Comparison of ENCODE assay signal across 10 cellular contexts in the genomic region with DNA sequence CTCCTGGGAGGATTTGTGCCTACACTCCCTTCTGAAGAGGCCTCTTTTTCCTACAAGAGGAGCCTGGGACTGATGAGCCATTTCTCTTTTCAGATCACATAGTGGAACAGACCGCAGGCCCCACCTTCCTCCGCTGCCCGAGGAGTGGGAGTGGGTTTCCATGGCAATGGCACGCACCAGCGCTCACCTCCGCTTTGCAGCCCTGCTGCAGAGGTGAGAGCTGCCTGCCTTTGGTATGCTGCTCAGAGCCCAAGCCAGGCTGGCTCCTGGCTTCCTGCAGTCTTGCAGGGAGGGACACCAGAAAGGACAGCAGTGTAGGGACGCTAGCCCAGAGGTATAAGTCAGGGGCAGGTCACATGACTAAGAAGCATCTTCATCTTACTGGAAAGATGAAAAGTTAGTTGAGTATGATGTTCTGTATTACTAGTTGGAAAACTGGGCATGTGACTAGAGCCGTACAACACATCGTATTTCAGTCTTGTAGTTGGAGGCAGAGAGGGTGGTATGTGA. TPM values are rescaled to one million over a fixed set of nuclear protein-coding genes. Genes with fewer than 3 reads are reported as not detected.
DNase-seq lines count a peak whose midpoint lies in the region; ATAC-seq and TF ChIP-seq lines count a peak whose summit lies in the region.
"Had no signal": no experiment of that assay in that cellular context is flagged by ENCODE, and none has a peak within 500 bp of the region (broad histone marks: within the 10 kb centered on the region; RNA-seq: fewer than 3 reads in every experiment).

No MANE protein-coding gene starts in this region.

- H4K91ac ChIP-seq in mesenchymal stem cell (ENCODE audit: low read length): no peak overlapping the region

- CTCF ChIA-PET in PC-9 (lab: Charles Lee): interaction anchor here (0.6 kb wide), 1 partner anchor 335 kb away, joined by 4 read pairs; no protein-coding TSS in a partner anchor

- no peak overlapping the region for H3K23ac ChIP-seq in mesenchymal stem cell (ENCODE audit: low read length in 2 of 2)

- TF ChIP-seq POLR2A in Peyer's patch (IDR thresholded peaks at IDR 0.05): no peak

- H3K18ac ChIP-seq in mesenchymal stem cell (ENCODE audit: low read depth in 1 of 2, low read length in 2 of 2): no peak overlapping the region

- H3K27me3 Mint-ChIP-seq in activated T-helper 2 cell treated with anti-CD3 and anti-CD28 coated beads, Interferon-gamma antibody, Interleukin-2, Interleukin-4, amounts not matched to agents 10 μg/mL and 5 μg/mL and 100 μg/mL, durations not matched to agents 14 hours and 24 hours and 36 hours (ENCODE audit: low read depth): no peaks in the 10 kb centered on the region

- no peak overlapping the region for H3K14ac ChIP-seq in mesenchymal stem cell (ENCODE audit: low read length in 2 of 2)

- no peak overlapping the region for H2BK12ac ChIP-seq in mesenchymal stem cell (ENCODE audit: low read length in 2 of 2)

- intact Hi-C loops in PC-9 (cut with micrococcal nuclease; ENCODE audit: unreplicated experiment): no loop called here
- intact Hi-C loops in activated T-helper 2 cell treated with anti-CD3 and anti-CD28 coated beads, Interferon-gamma antibody, Interleukin-2, Interleukin-4, amounts not matched to agents 10 μg/mL and 5 μg/mL and 100 μg/mL, durations not matched to agents 14 hours and 24 hours and 36 hours (cut with micrococcal nuclease): loop anchor here (10.0 kb wide), 2 partner anchors 411 to 1111 kb away; partner anchors contain the start of gene GABRB2

- POLR2A ChIA-PET in PC-9 (lab: Charles Lee; ENCODE audit: unreplicated experiment): no interaction called here

- H3K9me3 ChIP-seq in Peyer's patch: no peaks in the 10 kb centered on the region
- H3K9me3 ChIP-seq in mesenchymal stem cell (ENCODE audit: control insufficient read depth, low read length): no peaks in the 10 kb centered on the region
- no peaks in the 10 kb centered on the region for H3K9me3 ChIP-seq in PC-9 (ENCODE audit: insufficient read depth, low read depth)
- H3K9me3 ChIP-seq: HAP-1 had no signal

- no peak overlapping the region for H3K9ac ChIP-seq in mesenchymal stem cell (ENCODE audit: low read length)

- no peak overlapping the region for H2AK5ac ChIP-seq in mesenchymal stem cell (ENCODE audit: low read length, severe bottlenecking)

- H2BK5ac ChIP-seq in mesenchymal stem cell (ENCODE audit: low read depth, low read length, poor library complexity, severe bottlenecking): no peak overlapping the region

- H3K36me3 ChIP-seq in Peyer's patch (no peaks in the 10 kb centered on the region), mesenchymal stem cell (ENCODE audit: control insufficient read depth in 1 of 2, insufficient read depth in 2 of 2, low read depth in 1 of 2, low read length in 2 of 2) (peaks cover 0 to 7% of the 10 kb centered on the region in 2 experiments), PC-9 (ENCODE audit: low read depth) (peaks cover 1% of the 10 kb centered on the region; the same call in 1 of the 2 replicates)

- H3K9me3 Mint-ChIP-seq in activated T-helper 2 cell treated with anti-CD3 and anti-CD28 coated beads, Interferon-gamma antibody, Interleukin-2, Interleukin-4, amounts not matched to agents 10 μg/mL and 5 μg/mL and 100 μg/mL, durations not matched to agents 14 hours and 24 hours and 36 hours: no peaks in the 10 kb centered on the region
- H3K9me3 Mint-ChIP-seq: activated naive CD8-positive, alpha-beta T cell treated with anti-CD3 and anti-CD28 coated beads, Interleukin-2, amount 10 ng/mL, durations not matched to agents 7 days and 5 days had no signal

- H2BK15ac ChIP-seq in mesenchymal stem cell (ENCODE audit: low read depth, poor library complexity, severe bottlenecking): no peak overlapping the region

- H3K4me2 ChIP-seq in mesenchymal stem cell (ENCODE audit: low read length, poor library complexity, severe bottlenecking): peak overlapping the region; percentile 12
- no peak overlapping the region for H3K4me2 ChIP-seq in PC-9

- TF ChIP-seq CTCF in Peyer's patch (IDR thresholded peaks at IDR 0.05) (no peak), PC-9 (conservative IDR thresholded peaks at IDR 0.05) (no peak)

- peaks cover 26% of the 10 kb centered on the region for H3K4me1 Mint-ChIP-seq in activated T-helper 2 cell treated with anti-CD3 and anti-CD28 coated beads, Interferon-gamma antibody, Interleukin-2, Interleukin-4, amounts not matched to agents 10 μg/mL and 5 μg/mL and 100 μg/mL, durations not matched to agents 14 hours and 24 hours and 36 hours (ENCODE audit: low read depth)

- peaks cover 15% of the 10 kb centered on the region for H3K36me3 Mint-ChIP-seq in activated T-helper 2 cell treated with anti-CD3 and anti-CD28 coated beads, Interferon-gamma antibody, Interleukin-2, Interleukin-4, amounts not matched to agents 10 μg/mL and 5 μg/mL and 100 μg/mL, durations not matched to agents 14 hours and 24 hours and 36 hours (ENCODE audit: low read depth)

- DNase-seq in DMS79 treated with DMSO at 0.1 percent for 48 hours (lab: John Stamatoyannopoulos, UW): peak; percentile 63
- DNase-seq in Peyer's patch: peak in 2 of 3 donors; percentile 81 to 82
- no peak for DNase-seq in mesenchymal stem cell
- DNase-seq in substantia nigra (lab: John Stamatoyannopoulos, UW): no peak
- DNase-seq in PC-9: no peak
- no peak for DNase-seq in activated T-helper 2 cell treated with anti-CD3 and anti-CD28 coated beads, Interferon-gamma antibody, Interleukin-2, Interleukin-4, amounts not matched to agents 10 μg/mL and 5 μg/mL and 100 μg/mL, durations not matched to agents 14 hours and 24 hours and 36 hours (ENCODE audit: low spot score)
- DNase-seq: activated naive CD8-positive, alpha-beta T cell treated with anti-CD3 and anti-CD28 coated beads, Interleukin-2, amount 10 ng/mL, durations not matched to agents 7 days and 5 days had no signal

- H3K4me1 ChIP-seq in Peyer's patch (peaks cover 0 to 9% (median 0%) of the 10 kb centered on the region in 4 donors), mesenchymal stem cell (ENCODE audit: control insufficient read depth, insufficient read depth, low read depth, low read length) (peaks cover 14% of the 10 kb centered on the region), PC-9 (replicated peaks; ENCODE audit: insufficient read depth) (peaks cover 6% of the 10 kb centered on the region; the same call in 1 of the 2 replicates)

- H2AFZ ChIP-seq in mesenchymal stem cell (ENCODE audit: low read depth, low read length) (no peak overlapping the region), PC-9 (no peak overlapping the region)

- 64% methylated on average over 9 of the region's 9 CpGs for WGBS in mesenchymal stem cell

- H3K4me3 ChIP-seq in Peyer's patch (no peak overlapping the region), mesenchymal stem cell (ENCODE audit: insufficient read depth in 1 of 2, low read depth in 1 of 2, low read length in 2 of 2) (no peak overlapping the region), PC-9 (no peak overlapping the region)
- H3K4me3 ChIP-seq: HAP-1 had no signal

- no peak overlapping the region for H3K27ac ChIP-seq in Peyer's patch
- H3K27ac ChIP-seq in mesenchymal stem cell (ENCODE audit: low read length, poor library complexity, severe bottlenecking): peak overlapping the region; percentile 65
- H3K27ac ChIP-seq in substantia nigra (ENCODE audit: low read depth, low read length, poor library complexity, severe bottlenecking): no peak overlapping the region
- no peak overlapping the region for H3K27ac ChIP-seq in PC-9

- no peak overlapping the region for H3K27ac Mint-ChIP-seq in activated T-helper 2 cell treated with anti-CD3 and anti-CD28 coated beads, Interferon-gamma antibody, Interleukin-2, Interleukin-4, amounts not matched to agents 10 μg/mL and 5 μg/mL and 100 μg/mL, durations not matched to agents 14 hours and 24 hours and 36 hours
- H3K27ac Mint-ChIP-seq: activated naive CD8-positive, alpha-beta T cell treated with anti-CD3 and anti-CD28 coated beads, Interleukin-2, amount 10 ng/mL, durations not matched to agents 7 days and 5 days had no signal

- no peaks in the 10 kb centered on the region for H3K79me1 ChIP-seq in mesenchymal stem cell (replicated peaks; ENCODE audit: low read length, poor library complexity, severe bottlenecking)

- H4K8ac ChIP-seq in mesenchymal stem cell (ENCODE audit: low read length): no peak overlapping the region

- ATAC-seq in GM19328 (IDR thresholded peaks at IDR 0.05; ENCODE audit: unreplicated experiment): peak; percentile 75
- peak; percentile 70 for ATAC-seq in HG03159 (IDR thresholded peaks at IDR 0.05; ENCODE audit: unreplicated experiment)

- BruUV-seq in PC-9 (replicated peaks; lab: Mats Ljungman, UMichigan): no TSS peak

- no peaks in the 10 kb centered on the region for H3K79me2 ChIP-seq in PC-9 (ENCODE audit: low read depth)

- H4K20me1 ChIP-seq in PC-9 (ENCODE audit: insufficient read depth): no peaks in the 10 kb centered on the region

- H3K27me3 ChIP-seq in Peyer's patch (no peaks in the 10 kb centered on the region), mesenchymal stem cell (ENCODE audit: control insufficient read depth in 1 of 2, insufficient read depth in 1 of 2, low read length in 2 of 2) (peaks cover 0 to 14% of the 10 kb centered on the region in 2 experiments), PC-9 (ENCODE audit: insufficient read depth, low read depth) (no peaks in the 10 kb centered on the region)

- no peak overlapping the region for H3K4me3 Mint-ChIP-seq in activated T-helper 2 cell treated with anti-CD3 and anti-CD28 coated beads, Interferon-gamma antibody, Interleukin-2, Interleukin-4, amounts not matched to agents 10 μg/mL and 5 μg/mL and 100 μg/mL, durations not matched to agents 14 hours and 24 hours and 36 hours (ENCODE audit: low read depth)
- H3K4me3 Mint-ChIP-seq: activated naive CD8-positive, alpha-beta T cell treated with anti-CD3 and anti-CD28 coated beads, Interleukin-2, amount 10 ng/mL, durations not matched to agents 7 days and 5 days had no signal

- H3K9me2 ChIP-seq in PC-9 (ENCODE audit: insufficient read depth): no peaks in the 10 kb centered on the region

- H2BK120ac ChIP-seq in mesenchymal stem cell (ENCODE audit: low read depth, low read length): no peak overlapping the region

- H3K4ac ChIP-seq in mesenchymal stem cell (ENCODE audit: low read depth in 1 of 2, low read length in 2 of 2): no peak overlapping the region

- 0 out of 2 replicates have a peak, but pooled peaks cover 3% of the 10 kb centered on the region for H3F3A ChIP-seq in PC-9 (ENCODE audit: insufficient read depth, low read depth)

RNA-seq across cellular contexts. Expression of gene PTTG1, which starts 12.4 kb away (rescaled TPM):
- total RNA-seq in Peyer's patch (10 to 100 TPM in 3 of 4 donors, 1 to 10 TPM in 1; 9.1 to 36.3 (median 14.4) TPM), PC-9 (2021) (262 and 272 TPM in 2 replicates)
- 41.6 TPM for polyA plus RNA-seq in mesenchymal stem cell (2013, experiment 1 of 2)
- 39.5 TPM for polyA plus RNA-seq in mesenchymal stem cell (2013, experiment 2 of 2)
- total RNA-seq in activated T-helper 2 cell treated with anti-CD3 and anti-CD28 coated beads, Interferon-gamma antibody, Interleukin-2, Interleukin-4, amounts not matched to agents 10 μg/mL and 5 μg/mL and 100 μg/mL, durations not matched to agents 14 hours and 24 hours and 36 hours: 142 and 146 TPM in 2 replicates

RNA-seq across cellular contexts. Expression of gene SLU7, which starts 15.2 kb away (rescaled TPM):
- total RNA-seq in Peyer's patch: 10 to 100 TPM; 45.5 to 94.9 (median 61.1) TPM
- 37.6 TPM for polyA plus RNA-seq in mesenchymal stem cell (2013, experiment 1 of 2)
- polyA plus RNA-seq in mesenchymal stem cell (2013, experiment 2 of 2): 34.1 TPM
- 53.6 and 75.3 TPM in 2 replicates for total RNA-seq in PC-9 (2021)
- 41.3 and 44.3 TPM in 2 replicates for total RNA-seq in activated T-helper 2 cell treated with anti-CD3 and anti-CD28 coated beads, Interferon-gamma antibody, Interleukin-2, Interleukin-4, amounts not matched to agents 10 μg/mL and 5 μg/mL and 100 μg/mL, durations not matched to agents 14 hours and 24 hours and 36 hours

RNA-seq across cellular contexts. Expression of gene FAM200C, which starts 34.2 kb away (rescaled TPM):
- total RNA-seq in Peyer's patch (1 to 10 TPM in 2 of 4 donors, under 1 TPM in 1, not detected in 1; 0.66 to 2.3 (median 1.1) TPM), PC-9 (2021) (8.6 and 10.5 TPM in 2 replicates)
- polyA plus RNA-seq in mesenchymal stem cell (2013, experiment 1 of 2): 1.2 TPM
- polyA plus RNA-seq in mesenchymal stem cell (2013, experiment 2 of 2): 1.3 TPM
- total RNA-seq in activated T-helper 2 cell treated with anti-CD3 and anti-CD28 coated beads, Interferon-gamma antibody, Interleukin-2, Interleukin-4, amounts not matched to agents 10 μg/mL and 5 μg/mL and 100 μg/mL, durations not matched to agents 14 hours and 24 hours and 36 hours: 1.3 and 1.4 TPM in 2 replicates

Comparison
In these comparisons a context has a peak if more than half of its experiments do, and no peak if none do; other contexts are left out.
1. DNase-seq: peak in DMS79 treated with DMSO at 0.1 percent for 48 hours (single experiment) and Peyer's patch (2 of 3); none in mesenchymal stem cell (single experiment), substantia nigra (0 of 49), PC-9 (0 of 2) and activated T-helper 2 cell treated with anti-CD3 and anti-CD28 coated beads, Interferon-gamma antibody, Interleukin-2, Interleukin-4, amounts not matched to agents 10 μg/mL and 5 μg/mL and 100 μg/mL, durations not matched to agents 14 hours and 24 hours and 36 hours (single experiment).